10 cellular contexts compared by ENCODE assay signal in genomic region chr12:80825506-80825905, GRCh38.
"Had no signal": no experiment of that assay in that cellular context is flagged by ENCODE, and none has a peak within 500 bp of the region (broad histone marks: within the 10 kb centered on the region; RNA-seq: fewer than 3 reads in every experiment).

No MANE protein-coding gene starts in this region.

- H3K9ac ChIP-seq: GM23248 had no signal

- H2AFZ ChIP-seq: GM23248, GM23338 had no signal

- H3K27ac ChIP-seq: GM23248 had no signal

- H3K4me2 ChIP-seq: GM23338 had no signal

- FAIRE-seq: H1, H54 had no signal

- H3K9me3 ChIP-seq: HAP-1 had no signal

- H3K36me3 ChIP-seq: HAP-1 had no signal

- H3K4me3 ChIP-seq: GM23248, GM23338, HAP-1 had no signal

- DNase-seq: GM23248, GOT3, H7, H9, HCEC 1CT, HFFc6 had no signal
